In the genomic region with DNA sequence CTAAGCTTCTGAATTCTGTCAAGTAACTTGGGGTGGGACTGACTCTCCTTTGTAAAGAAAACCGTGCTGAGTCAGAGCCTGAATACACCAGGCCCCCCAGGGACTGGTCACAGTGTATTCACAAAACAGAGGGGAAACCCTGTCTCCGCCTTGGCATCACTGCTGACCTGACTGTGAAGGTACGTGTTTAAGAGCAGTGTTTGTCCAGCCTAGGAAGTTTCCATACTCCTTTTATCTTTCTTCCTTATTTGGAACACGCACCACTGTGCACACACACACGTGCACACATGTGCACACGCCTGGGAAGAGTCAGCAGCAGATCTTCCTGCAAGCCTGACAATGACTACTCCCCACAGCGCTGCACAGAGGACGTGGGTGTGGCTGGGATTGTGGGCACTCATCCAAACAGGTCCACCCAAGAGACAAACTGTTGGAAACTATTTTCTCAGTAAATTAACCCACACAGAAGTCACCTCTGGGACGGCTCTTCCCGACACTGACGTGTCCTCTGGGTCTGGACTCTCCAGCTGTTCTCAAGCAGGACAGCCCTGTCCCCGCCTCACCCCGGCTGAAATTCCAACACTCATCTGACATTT, we compare ENCODE assay signal across 8 cellular contexts.
DNase-seq lines count a peak whose midpoint lies in the region; ATAC-seq and TF ChIP-seq lines count a peak whose summit lies in the region.

No MANE protein-coding gene starts in this region.

- H3K27ac ChIP-seq in prostate gland: no peak overlapping the region

- H3K4me1 Mint-ChIP-seq in nephron progenitor cell: peaks cover 48% of the 10 kb centered on the region

- H3K9me3 Mint-ChIP-seq in nephron progenitor cell: no peaks in the 10 kb centered on the region

- intact Hi-C loops in prostate gland (cut with DNase I): no loop called here

- H3K27me3 Mint-ChIP-seq in nephron progenitor cell (ENCODE audit: low read depth, poor library complexity): peaks cover 5% of the 10 kb centered on the region

- TF ChIP-seq POLR2A in prostate gland (IDR thresholded peaks at IDR 0.05): no peak

- no peak overlapping the region for H3K4me3 Mint-ChIP-seq in nephron progenitor cell

- H3K4me1 ChIP-seq in prostate gland (replicated peaks): no peaks in the 10 kb centered on the region

- H3K9me3 ChIP-seq in prostate gland: no peaks in the 10 kb centered on the region

- ATAC-seq in GM18861 (IDR thresholded peaks at IDR 0.05; ENCODE audit: unreplicated experiment) (peak; percentile 99), HG02981 (IDR thresholded peaks at IDR 0.05; ENCODE audit: unreplicated experiment) (peak; percentile 76), HG03175 (IDR thresholded peaks at IDR 0.05; ENCODE audit: unreplicated experiment) (no peak), HG02840 (IDR thresholded peaks at IDR 0.05; ENCODE audit: low FRiP score, unreplicated experiment) (no peak)

- no peaks in the 10 kb centered on the region for H3K36me3 Mint-ChIP-seq in nephron progenitor cell (ENCODE audit: low read depth)

- peak overlapping the region; percentile 6 for H3K27ac Mint-ChIP-seq in nephron progenitor cell

- H3K36me3 ChIP-seq in prostate gland: no peaks in the 10 kb centered on the region

- TF ChIP-seq CTCF in cardiac fibroblast (IDR thresholded peaks at IDR 0.05; ENCODE audit: low read depth, low read length) (no peak), nephron progenitor cell (IDR thresholded peaks at IDR 0.05) (no peak), prostate gland (IDR thresholded peaks at IDR 0.05) (no peak)

- H3K4me3 ChIP-seq in cardiac fibroblast (replicated peaks in 1 of 2; ENCODE audit: low read depth in 2 of 2, low read length in 2 of 2) (no peak overlapping the region), prostate gland (no peak overlapping the region)

- H3K27me3 ChIP-seq in prostate gland (replicated peaks; ENCODE audit: insufficient read depth): no peaks in the 10 kb centered on the region

- DNase-seq in cardiac fibroblast (ENCODE audit: low read depth in 2 of 2) (peak; percentile 58 to 86), nephron progenitor cell (no peak), prostate gland (ENCODE audit: low spot score) (no peak), SHP77 treated with DMSO at 0.1 percent for 48 hours (lab: John Stamatoyannopoulos, UW) (no peak)

- 31% methylated on average over 13 of the region's 13 CpGs for WGBS in prostate gland

Comparison
In these comparisons a context has a peak if more than half of its experiments do, and no peak if none do; other contexts are left out.
1. ATAC-seq: peak in GM18861 (single experiment) and HG02981 (single experiment); none in HG03175 (single experiment) and HG02840 (single experiment).
2. DNase-seq: peak in cardiac fibroblast (2 of 2); none in nephron progenitor cell (single experiment), prostate gland (single experiment) and SHP77 treated with DMSO at 0.1 percent for 48 hours (single experiment).